21 cellular contexts compared by ENCODE assay signal in genomic region chr4:41719417-41719816, GRCh38. TPM values are rescaled to one million over a fixed set of nuclear protein-coding genes. Genes with fewer than 3 reads are reported as not detected.
"Had no signal": no experiment of that assay in that cellular context is flagged by ENCODE, and none has a peak within 500 bp of the region (broad histone marks: within the 10 kb centered on the region; RNA-seq: fewer than 3 reads in every experiment).

No MANE protein-coding gene starts in this region.

- H3K36me3 ChIP-seq: ascending aorta, colonic mucosa had no signal

- H3K27ac Mint-ChIP-seq: activated CD4-positive, alpha-beta memory T cell treated with anti-CD3 and anti-CD28 coated beads for 36 hours; naive thymus-derived CD8-positive, alpha-beta T cell; progenitor cell of endocrine pancreas; stimulated activated naive B cell treated with anti-CD40 and anti-IgM and Interleukin-4, amounts not matched to agents 10 μg/mL and 1 μg/mL and 100 μg/mL, for 72 hours; T-cell; type B pancreatic cell had no signal

- H3K4me3 ChIP-seq: ascending aorta, colonic mucosa, lung, mucosa of descending colon had no signal

- H3K9me3 Mint-ChIP-seq: activated CD4-positive, alpha-beta memory T cell treated with anti-CD3 and anti-CD28 coated beads for 36 hours; type B pancreatic cell had no signal

- DNase-seq: activated CD4-positive, alpha-beta memory T cell treated with anti-CD3 and anti-CD28 coated beads for 36 hours; activated CD4-positive, alpha-beta T cell treated with anti-CD3 and anti-CD28 coated beads for 1 hour; activated gamma-delta T cell treated with Interleukin-2 at 50 U/mL for 16 hours; activated T-cell treated with anti-CD3 and anti-CD28 coated beads, Interleukin-2, amount 50 U/mL, for 48 hours; colonic mucosa; hypothalamus; left colon; mucosa of descending colon; naive thymus-derived CD8-positive, alpha-beta T cell; nucleus accumbens; right cardiac atrium; stimulated activated naive B cell treated with anti-CD40 and anti-IgM and Interleukin-4, amounts not matched to agents 10 μg/mL and 1 μg/mL and 100 μg/mL, for 72 hours; T-cell; T1000 had no signal

- H3K4me1 Mint-ChIP-seq: naive thymus-derived CD8-positive, alpha-beta T cell; stimulated activated naive B cell treated with anti-CD40 and anti-IgM and Interleukin-4, amounts not matched to agents 10 μg/mL and 1 μg/mL and 100 μg/mL, for 72 hours; T-cell had no signal

- H3K4me3 Mint-ChIP-seq: activated CD4-positive, alpha-beta memory T cell treated with anti-CD3 and anti-CD28 coated beads for 36 hours; naive thymus-derived CD8-positive, alpha-beta T cell; stimulated activated naive B cell treated with anti-CD40 and anti-IgM and Interleukin-4, amounts not matched to agents 10 μg/mL and 1 μg/mL and 100 μg/mL, for 72 hours; T-cell; type B pancreatic cell had no signal

- H3K4me1 ChIP-seq: ascending aorta, colonic mucosa had no signal

- ATAC-seq: left colon; mucosa of descending colon; naive thymus-derived CD8-positive, alpha-beta T cell; right cardiac atrium; stimulated activated naive B cell treated with anti-CD40 and anti-IgM and Interleukin-4, amounts not matched to agents 10 μg/mL and 1 μg/mL and 100 μg/mL, for 72 hours; T-cell had no signal

- H3K27ac ChIP-seq: ascending aorta, colonic mucosa had no signal

- H3K36me3 Mint-ChIP-seq: activated CD4-positive, alpha-beta memory T cell treated with anti-CD3 and anti-CD28 coated beads for 36 hours; stimulated activated naive B cell treated with anti-CD40 and anti-IgM and Interleukin-4, amounts not matched to agents 10 μg/mL and 1 μg/mL and 100 μg/mL, for 72 hours; T-cell; type B pancreatic cell had no signal

- H3K27me3 ChIP-seq: ascending aorta, colonic mucosa had no signal

- H3K9me3 ChIP-seq: ascending aorta, colonic mucosa, mucosa of descending colon had no signal

RNA-seq across cellular contexts. Expression of gene PHOX2B, which starts 29.1 kb away (rescaled TPM):
- total RNA-seq: activated CD4-positive, alpha-beta memory T cell treated with anti-CD3 and anti-CD28 coated beads for 36 hours; ascending aorta; cardiac septum; fibroblast of lung; glomerular endothelial cell; lung; naive thymus-derived CD8-positive, alpha-beta T cell; progenitor cell of endocrine pancreas; T-cell had no signal
- polyA plus RNA-seq: fibroblast of lung; lung; naive thymus-derived CD8-positive, alpha-beta T cell had no signal
